8 cellular contexts compared by ENCODE assay signal in genomic region chr6:26045939-26046368, GRCh38. TPM values are rescaled to one million over a fixed set of nuclear protein-coding genes. Genes with fewer than 3 reads are reported as not detected.
DNase-seq lines count a peak whose midpoint lies in the region; ATAC-seq and TF ChIP-seq lines count a peak whose summit lies in the region.

No MANE protein-coding gene starts in this region.

- no peaks in the 10 kb centered on the region for H3K27me3 Mint-ChIP-seq in activated naive CD4-positive, alpha-beta T cell treated with anti-CD3 and anti-CD28 coated beads, Interleukin-2, amount 10 ng/mL, durations not matched to agents 7 days and 5 days

- peak overlapping the region; percentile 100 for H3K27ac Mint-ChIP-seq in activated naive CD4-positive, alpha-beta T cell treated with anti-CD3 and anti-CD28 coated beads, Interleukin-2, amount 10 ng/mL, durations not matched to agents 7 days and 5 days

- no peak for TF ChIP-seq EP300 in stomach (IDR thresholded peaks at IDR 0.05)

- peak overlapping the region; percentile 98 for H3K27ac ChIP-seq in fibroblast of lung (ENCODE audit: insufficient read depth, low read length)
- peak overlapping the region in 4 of 5 donors; percentile 92 to 98 (median 95) for H3K27ac ChIP-seq in stomach

- H3K9me3 ChIP-seq in fibroblast of lung (ENCODE audit: control insufficient read depth, insufficient read depth, low read depth, low read length) = no peaks in the 10 kb centered on the region
- no peaks in the 10 kb centered on the region for H3K9me3 ChIP-seq in stomach
- no peaks in the 10 kb centered on the region for H3K9me3 ChIP-seq in mucosa of descending colon

- peak overlapping the region; percentile 61 for H2AFZ ChIP-seq in fibroblast of lung (ENCODE audit: low read length)

- CTCF ChIA-PET in activated naive CD4-positive, alpha-beta T cell treated with anti-CD3 and anti-CD28 coated beads, Interleukin-2, amount 10 ng/mL, durations not matched to agents 7 days and 5 days (lab: Charles Lee) = interaction anchor here (0.6 to 4.9 kb wide), 4 partner anchors 10 to 159 kb away, joined by 3 to 28 read pairs (median 14); a partner anchor contains a TSS

- 24 to 32% (median 28%) methylated on average over 5 of the region's 5 CpGs for WGBS in stomach, 5 donors

- peak overlapping the region; percentile 90 for H3K4me3 Mint-ChIP-seq in activated naive CD4-positive, alpha-beta T cell treated with anti-CD3 and anti-CD28 coated beads, Interleukin-2, amount 10 ng/mL, durations not matched to agents 7 days and 5 days

- H3K4me1 Mint-ChIP-seq in activated naive CD4-positive, alpha-beta T cell treated with anti-CD3 and anti-CD28 coated beads, Interleukin-2, amount 10 ng/mL, durations not matched to agents 7 days and 5 days = peaks cover 45% of the 10 kb centered on the region

- DNase-seq in activated naive CD4-positive, alpha-beta T cell treated with anti-CD3 and anti-CD28 coated beads, Interleukin-2, amount 10 ng/mL, durations not matched to agents 7 days and 5 days = no peak
- no peak for DNase-seq in activated naive CD4-positive, alpha-beta T cell treated with anti-CD3 and anti-CD28 coated beads, Interleukin-2, amount 50 U/mL, for 16 hours
- peak; percentile 81 for DNase-seq in SKM-1 treated with dmso at 0.1 percent for 144 hours (lab: John Stamatoyannopoulos, UW; ENCODE audit: unreplicated experiment)
- no peak for DNase-seq in fibroblast of lung (ENCODE audit: low read depth in 2 of 2)
- no peak for DNase-seq in stomach
- DNase-seq in mucosa of descending colon = no peak
- DNase-seq in NCI-H524 treated with DMSO at 0.1 percent for 48 hours (lab: John Stamatoyannopoulos, UW) = no peak

- H3K9me3 Mint-ChIP-seq in activated naive CD4-positive, alpha-beta T cell treated with anti-CD3 and anti-CD28 coated beads, Interleukin-2, amount 10 ng/mL, durations not matched to agents 7 days and 5 days = no peaks in the 10 kb centered on the region

- H3K27me3 ChIP-seq in fibroblast of lung (ENCODE audit: control insufficient read depth, insufficient read depth, low read length) (no peaks in the 10 kb centered on the region), stomach (no peaks in the 10 kb centered on the region)

- H3K4me2 ChIP-seq in fibroblast of lung (ENCODE audit: extremely low read depth, insufficient read depth, low read length) = peak overlapping the region; percentile 70

- H4K20me1 ChIP-seq in fibroblast of lung (ENCODE audit: control insufficient read depth, extremely low read depth, insufficient read depth, low read length) = no peaks in the 10 kb centered on the region

- peaks cover 4% of the 10 kb centered on the region for H3K36me3 Mint-ChIP-seq in activated naive CD4-positive, alpha-beta T cell treated with anti-CD3 and anti-CD28 coated beads, Interleukin-2, amount 10 ng/mL, durations not matched to agents 7 days and 5 days

- intact Hi-C loops in stomach (cut with DNase I; ENCODE audit: low total_unique reads) = no loop called here
- intact Hi-C loops in mucosa of descending colon (cut with DNase I, micrococcal nuclease) = no loop called here

- TF ChIP-seq CTCF in fibroblast of lung (conservative IDR thresholded peaks at IDR 0.05 in 1 of 2, IDR thresholded peaks at IDR 0.05 in 1 of 2; ENCODE audit: low read depth in 1 of 2, low read length in 2 of 2) (no peak), stomach (IDR thresholded peaks at IDR 0.05) (no peak), mucosa of descending colon (IDR thresholded peaks at IDR 0.05) (no peak)

- H3K4me3 ChIP-seq in fibroblast of lung (replicated peaks in 1 of 4; ENCODE audit: control extremely low read depth in 1 of 4, insufficient read depth in 1 of 4, low read depth in 3 of 4, low read length in 4 of 4) (peak overlapping the region; percentile 17 to 89 (median 40)), stomach (peak overlapping the region in 2 of 4 donors; percentile 48 to 51), mucosa of descending colon (no peak overlapping the region)

- H3K9ac ChIP-seq in fibroblast of lung (ENCODE audit: insufficient read depth, low read length) = no peak overlapping the region

- no peak for ATAC-seq in mucosa of descending colon
- no peak for ATAC-seq in GM18868 (IDR thresholded peaks at IDR 0.05; ENCODE audit: unreplicated experiment)

- no peaks in the 10 kb centered on the region for H3K36me3 ChIP-seq in fibroblast of lung (ENCODE audit: control insufficient read depth, insufficient read depth, low read length)
- no peaks in the 10 kb centered on the region for H3K36me3 ChIP-seq in stomach
- no peaks in the 10 kb centered on the region for H3K36me3 ChIP-seq in mucosa of descending colon (ENCODE audit: low read depth)

- H3K79me2 ChIP-seq in fibroblast of lung (ENCODE audit: control insufficient read depth, insufficient read depth, low read length) = no peaks in the 10 kb centered on the region

- peaks cover 11% of the 10 kb centered on the region for H3K4me1 ChIP-seq in fibroblast of lung (ENCODE audit: control insufficient read depth, extremely low read depth, insufficient read depth, low read length)
- peaks cover 5 to 25% (median 14%) of the 10 kb centered on the region in 4 donors for H3K4me1 ChIP-seq in stomach
- H3K4me1 ChIP-seq in mucosa of descending colon (ENCODE audit: low read depth) = peaks cover 13% of the 10 kb centered on the region

- TF ChIP-seq POLR2A in stomach (IDR thresholded peaks at IDR 0.05) = no peak

RNA-seq across cellular contexts. Expression of gene HFE, which starts 41.3 kb away (rescaled TPM):
- total RNA-seq in fibroblast of lung (6.4 and 18.3 TPM in 2 replicates), stomach (1 to 10 TPM; 3.5 to 8.2 (median 4.5) TPM), mucosa of descending colon (10 to 100 TPM in 2 of 3 donors, 1 to 10 TPM in 1; 8.9 to 12.0 (median 11.1) TPM)
- polyA plus RNA-seq in fibroblast of lung (22.1 and 22.3 TPM in 2 replicates), stomach (1 to 10 TPM; 1.5 to 3.7 (median 3.5) TPM)
- 13.8 and 15.3 TPM in 2 replicates for polyA plus RNA-seq in fibroblast of lung (2012)
- polyA minus RNA-seq in fibroblast of lung (ENCODE audit: low replicate concordance) = 8.7 and 32.6 TPM in 2 replicates
